9 cellular contexts compared by ENCODE assay signal in the genomic region with DNA sequence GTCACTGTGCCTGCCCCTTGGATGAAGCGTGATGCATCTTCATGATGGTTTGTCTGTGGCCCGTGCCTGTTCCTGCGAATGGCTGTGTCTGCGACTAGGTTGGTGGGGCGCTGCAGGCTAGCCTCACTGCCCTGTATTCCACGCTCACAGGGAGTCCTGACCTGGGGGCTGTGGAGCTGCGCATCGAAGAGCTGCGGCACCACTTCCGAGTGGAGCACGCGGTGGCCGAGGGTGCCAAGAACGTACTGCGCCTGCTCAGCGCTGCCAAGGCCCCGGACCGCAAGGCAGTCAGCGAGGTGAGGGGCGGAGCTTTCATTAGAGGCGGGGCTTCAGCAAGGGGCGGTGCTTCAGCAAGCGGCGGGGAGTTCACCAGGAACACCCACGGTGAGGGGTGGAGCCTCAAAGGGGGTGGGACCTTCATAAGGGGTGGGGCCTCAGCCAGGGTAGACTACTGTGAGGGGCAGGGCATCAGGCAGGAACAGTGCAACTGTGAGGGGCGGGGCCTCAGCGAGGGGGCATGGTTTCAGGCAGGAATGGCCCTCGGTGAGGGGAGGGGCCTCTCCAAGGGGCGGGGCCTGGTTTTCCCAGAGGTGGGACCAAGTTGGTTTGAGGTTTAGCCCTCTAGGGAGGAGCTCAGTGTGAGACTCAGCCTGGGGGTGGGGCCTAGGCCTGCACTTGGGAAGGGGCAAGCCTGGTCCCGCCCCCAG. TPM values are rescaled to one million over a fixed set of nuclear protein-coding genes. Genes with fewer than 3 reads are reported as not detected.
DNase-seq lines count a peak whose midpoint lies in the region; ATAC-seq, FAIRE-seq and TF ChIP-seq lines count a peak whose summit lies in the region.
"Had no signal": no experiment of that assay in that cellular context is flagged by ENCODE, and none has a peak within 500 bp of the region (broad histone marks: within the 10 kb centered on the region; RNA-seq: fewer than 3 reads in every experiment).

No MANE protein-coding gene starts in this region.

- ATAC-seq in upper lobe of right lung (peak; percentile 80), GM18511 (IDR thresholded peaks at IDR 0.05; ENCODE audit: unreplicated experiment) (no peak), HG02642 (IDR thresholded peaks at IDR 0.05; ENCODE audit: poor library complexity, unreplicated experiment) (no peak), GM19328 (IDR thresholded peaks at IDR 0.05; ENCODE audit: unreplicated experiment) (no peak)

- TF ChIP-seq CTCF in upper lobe of right lung (IDR thresholded peaks at IDR 0.05) = no peak

- H3K27me3 ChIP-seq in iPS DF 6.9 (ENCODE audit: control insufficient read depth, insufficient read depth, low read length) = no peaks in the 10 kb centered on the region
- no peaks in the 10 kb centered on the region for H3K27me3 ChIP-seq in upper lobe of right lung

- H3K4me1 ChIP-seq in iPS DF 6.9 (ENCODE audit: control insufficient read depth, insufficient read depth, low read length) (0 out of 2 replicates have a peak, but pooled peaks cover 1% of the 10 kb centered on the region), upper lobe of right lung (no peaks in the 10 kb centered on the region)

- intact Hi-C loops in upper lobe of right lung (cut with DNase I) = no loop called here

- no peak for TF ChIP-seq POLR2A in GM12892 (IDR thresholded peaks at IDR 0.05; ENCODE audit: low read depth, low read length)

- H3K4me3 ChIP-seq in iPS DF 6.9 (ENCODE audit: low read length) = no peak overlapping the region
- H3K4me3 ChIP-seq in upper lobe of right lung = no peak overlapping the region

- FAIRE-seq in GM12892 (lab: Jason Lieb, UNC) = peak; percentile 46
- FAIRE-seq: keratinocyte had no signal

- no peaks in the 10 kb centered on the region for H3K9me3 ChIP-seq in iPS DF 6.9 (ENCODE audit: control insufficient read depth, insufficient read depth, low read length)
- H3K9me3 ChIP-seq in upper lobe of right lung = no peaks in the 10 kb centered on the region

- WGBS in iPS DF 6.9 (ENCODE audit: insufficient coverage, insufficient read length) = no CpG with 5 or more reads among the region's 30 CpGs

- DNase-seq in GM12892 (ENCODE audit: insufficient read length) (peak; percentile 66), NCI-H82 (lab: John Stamatoyannopoulos, UW) (peak; percentile 88), iPS DF 6.9 (ENCODE audit: low read depth, low spot score) (peak; percentile 91), upper lobe of right lung (peak; percentile 77)
- DNase-seq in activated CD8-positive, alpha-beta memory T cell treated with anti-CD3 and anti-CD28 coated beads, Interleukin-2, amount 50 U/mL, for 48 hours = peak; percentile 86

- H3K27ac ChIP-seq in iPS DF 6.9 (ENCODE audit: low read length) = no peak overlapping the region
- no peak overlapping the region for H3K27ac ChIP-seq in upper lobe of right lung

- H3K36me3 ChIP-seq in iPS DF 6.9 (ENCODE audit: control insufficient read depth, insufficient read depth, low read length) (peaks cover 17% of the 10 kb centered on the region), upper lobe of right lung (peaks cover 98% of the 10 kb centered on the region)

RNA-seq across cellular contexts. Expression of a gene that starts 17.2 kb away (rescaled TPM):
- polyA plus RNA-seq in GM12892 (2012; ENCODE audit: missing spikeins) = 40.0 TPM
- 159 TPM for total RNA-seq in upper lobe of right lung

RNA-seq across cellular contexts. Expression of a gene that starts 24.8 kb away (rescaled TPM):
- not detected for polyA plus RNA-seq in GM12892 (2012; ENCODE audit: missing spikeins)
- 2.5 TPM for total RNA-seq in upper lobe of right lung
- polyA plus RNA-seq: keratinocyte had no signal

RNA-seq across cellular contexts. Expression of a gene that starts 31.2 kb away (rescaled TPM):
- 79.3 TPM for polyA plus RNA-seq in GM12892 (2012; ENCODE audit: missing spikeins)
- 63.0 TPM for total RNA-seq in upper lobe of right lung

RNA-seq across cellular contexts. Expression of a gene that starts 45.6 kb away (rescaled TPM):
- 7.0 TPM for polyA plus RNA-seq in GM12892 (2012; ENCODE audit: missing spikeins)
- total RNA-seq in upper lobe of right lung = 97.7 TPM
